Comparison of ENCODE assay signal across 20 cellular contexts in genomic region chr4:145453163-145453520, GRCh38. TPM values are rescaled to one million over a fixed set of nuclear protein-coding genes. Genes with fewer than 3 reads are reported as not detected.
DNase-seq lines count a peak whose midpoint lies in the region; ATAC-seq, FAIRE-seq and TF ChIP-seq lines count a peak whose summit lies in the region.
"Had no signal": no experiment of that assay in that cellular context is flagged by ENCODE, and none has a peak within 500 bp of the region (broad histone marks: within the 10 kb centered on the region; RNA-seq: fewer than 3 reads in every experiment).

No MANE protein-coding gene starts in this region.

- no peak for TF ChIP-seq POLR2A in right lobe of liver (IDR thresholded peaks at IDR 0.05)
- no peak for TF ChIP-seq POLR2A in HepG2 (IDR thresholded peaks at IDR 0.05; ENCODE audit: insufficient read depth in 1 of 2, low read depth in 2 of 2, low read length in 2 of 2)
- no peak for TF ChIP-seq POLR2A in endothelial cell of umbilical vein (IDR thresholded peaks at IDR 0.05; ENCODE audit: low read depth, low read length)

- no peak for FAIRE-seq in HepG2 (lab: Jason Lieb, UNC)
- FAIRE-seq in endothelial cell of umbilical vein (lab: Jason Lieb, UNC) = no peak
- FAIRE-seq: HTR-8/SVneo had no signal

- ATAC-seq in right lobe of liver = peak in 3 of 4 donors; percentile 8 to 32 (median 8)
- ATAC-seq in HepG2 = no peak
- peak; percentile 25 for ATAC-seq in PC-3
- ATAC-seq: HCT116 had no signal

- no peak for TF ChIP-seq EP300 in HepG2 (IDR thresholded peaks at IDR 0.05; ENCODE audit: low read depth in 2 of 2, low read length in 2 of 2)
- TF ChIP-seq EP300 in HepG2 (CRISPR knock-in tag; IDR thresholded peaks at IDR 0.05; ENCODE audit: borderline replicate concordance) = no peak

- no TSS peak for BruUV-seq in HepG2 (replicated peaks; lab: Mats Ljungman, UMichigan)
- BruUV-seq in PC-3 (replicated peaks; lab: Mats Ljungman, UMichigan) = no TSS peak
- no TSS peak for BruUV-seq in endothelial cell of umbilical vein (replicated peaks; lab: Mats Ljungman, UMichigan)

- no peak for TF ChIP-seq RAD21 in HepG2 (CRISPR knock-in tag; IDR thresholded peaks at IDR 0.05)

- no peaks in the 10 kb centered on the region for H3K9me1 ChIP-seq in endothelial cell of umbilical vein (replicated peaks; ENCODE audit: control insufficient read depth, extremely low read depth, insufficient read depth, low read length)

- in situ Hi-C loops in HepG2 (cut with HindIII; ENCODE audit: extremely low pct_ligation_motif_present, low pct_unique_long_range_greater_than_20kb) = no loop called here

- H3K36me3 ChIP-seq in right lobe of liver (no peaks in the 10 kb centered on the region), HepG2 (replicated peaks in 1 of 2; ENCODE audit: control insufficient read depth in 1 of 2, insufficient read depth in 2 of 2, low read length in 2 of 2) (no peaks in the 10 kb centered on the region), PC-3 (ENCODE audit: low read depth, low read length) (no peaks in the 10 kb centered on the region), endothelial cell of umbilical vein (ENCODE audit: control insufficient read depth in 2 of 2, extremely low read depth in 1 of 2, insufficient read depth in 2 of 2, low read length in 2 of 2) (no peaks in the 10 kb centered on the region)

- H3K27ac ChIP-seq in right lobe of liver (no peak overlapping the region), HepG2 (ENCODE audit: extremely low read length, insufficient read depth, low read length) (no peak overlapping the region), PC-3 (ENCODE audit: low read length) (peak overlapping the region; percentile 67), endothelial cell of umbilical vein (ENCODE audit: insufficient read depth, low read depth, low read length) (no peak overlapping the region)
- H3K27ac ChIP-seq: C4-2B had no signal

- no peak overlapping the region for H2AFZ ChIP-seq in HepG2 (ENCODE audit: low read length)
- no peak overlapping the region for H2AFZ ChIP-seq in PC-3 (ENCODE audit: low read length)
- H2AFZ ChIP-seq in endothelial cell of umbilical vein (ENCODE audit: low read depth, low read length) = no peak overlapping the region

- H3K4me3 ChIP-seq in right lobe of liver = no peak overlapping the region
- H3K4me3 ChIP-seq in HepG2 (replicated peaks in 1 of 3; ENCODE audit: insufficient read depth in 1 of 3, low read depth in 2 of 3, low read length in 3 of 3) = no peak overlapping the region
- H3K4me3 ChIP-seq in PC-3 (ENCODE audit: low read length) = no peak overlapping the region
- no peak overlapping the region for H3K4me3 ChIP-seq in endothelial cell of umbilical vein (replicated peaks in 1 of 3; ENCODE audit: insufficient read depth in 1 of 3, low read depth in 1 of 3, low read length in 3 of 3)

- H3F3A ChIP-seq in PC-3 (ENCODE audit: low read length, unreplicated experiment) = no peaks in the 10 kb centered on the region

- peaks cover 0 to 9% (median 0%) of the 10 kb centered on the region in 4 donors for H3K4me1 ChIP-seq in right lobe of liver
- H3K4me1 ChIP-seq in HepG2 (ENCODE audit: insufficient read depth, low read length) = no peaks in the 10 kb centered on the region
- H3K4me1 ChIP-seq in PC-3 (ENCODE audit: insufficient read depth, low read length) = peaks cover 29% of the 10 kb centered on the region
- H3K4me1 ChIP-seq in endothelial cell of umbilical vein (ENCODE audit: control insufficient read depth, extremely low read depth, insufficient read depth, low read length) = peaks cover 20% of the 10 kb centered on the region
- H3K4me1 ChIP-seq: Caco-2 had no signal

- H3K4me2 ChIP-seq in HepG2 (ENCODE audit: low read depth, low read length) = no peak overlapping the region
- H3K4me2 ChIP-seq in PC-3 (ENCODE audit: low read length) = peak overlapping the region; percentile 62
- H3K4me2 ChIP-seq in endothelial cell of umbilical vein (ENCODE audit: insufficient read depth, low read length) = peak overlapping the region; percentile 50

- POLR2A ChIA-PET in HepG2 (lab: Yijun Ruan, JAX) (no interaction called here), PC-3 (lab: Charles Lee; ENCODE audit: unreplicated experiment) (no interaction called here), endothelial cell of umbilical vein (lab: Charles Lee) (no interaction called here)

- H3K9ac ChIP-seq in HepG2 (ENCODE audit: insufficient read depth, low read depth, low read length) (no peak overlapping the region), PC-3 (ENCODE audit: low read length) (no peak overlapping the region; the same call in 1 of the 2 replicates), endothelial cell of umbilical vein (replicated peaks; ENCODE audit: extremely low read depth, insufficient read depth, low read length) (no peak overlapping the region)

- H3K9me3 ChIP-seq in right lobe of liver (no peaks in the 10 kb centered on the region), HepG2 (ENCODE audit: low read length) (no peaks in the 10 kb centered on the region), PC-3 (ENCODE audit: low read length) (no peaks in the 10 kb centered on the region), endothelial cell of umbilical vein (replicated peaks; ENCODE audit: control insufficient read depth, insufficient read depth, low read length) (no peaks in the 10 kb centered on the region)
- H3K9me3 ChIP-seq: Caco-2 had no signal

- dilution Hi-C loops in endothelial cell of umbilical vein (cut with MboI; ENCODE audit: extremely low pct_ligation_motif_present, low sequenced_read_pairs) = loop anchor here (25.0 kb wide), 1 partner anchor 216 kb away; no protein-coding TSS in a partner anchor

- intact Hi-C loops in right lobe of liver (cut with DNase I) = no loop called here
- intact Hi-C loops in HepG2 (cut with micrococcal nuclease; ENCODE audit: unreplicated experiment) = no loop called here
- intact Hi-C loops in PC-3 (cut with micrococcal nuclease) = no loop called here
- intact Hi-C loops in endothelial cell of umbilical vein (cut with micrococcal nuclease) = loop anchor here (2.0 kb wide), 1 partner anchor 28 kb away; the partner anchor contains the start of gene SMAD1

- TF ChIP-seq CTCF in right lobe of liver (IDR thresholded peaks at IDR 0.05) (no peak), HepG2 (CRISPR knock-in tag; IDR thresholded peaks at IDR 0.05) (no peak), PC-3 (conservative IDR thresholded peaks at IDR 0.05; ENCODE audit: low read depth, low read length) (no peak), endothelial cell of umbilical vein (IDR thresholded peaks at IDR 0.05; ENCODE audit: extremely low read depth in 1 of 2, insufficient read depth in 1 of 2, low read depth in 1 of 2, low read length in 2 of 2) (no peak)

- H3K27me3 ChIP-seq in right lobe of liver = no peaks in the 10 kb centered on the region
- H3K27me3 ChIP-seq in HepG2 (ENCODE audit: control insufficient read depth in 1 of 2, insufficient read depth in 2 of 2, low read length in 2 of 2) = no peaks in the 10 kb centered on the region
- no peaks in the 10 kb centered on the region for H3K27me3 ChIP-seq in PC-3 (ENCODE audit: low read length)
- H3K27me3 ChIP-seq in endothelial cell of umbilical vein (ENCODE audit: control insufficient read depth in 2 of 2, insufficient read depth in 2 of 2, low read length in 2 of 2) = peaks cover 0 to under 1% of the 10 kb centered on the region in 2 experiments

- H3K9me2 ChIP-seq in PC-3 (replicated peaks; ENCODE audit: low read length) = no peaks in the 10 kb centered on the region

- H4K20me1 ChIP-seq in HepG2 (ENCODE audit: insufficient read depth, low read length) = no peaks in the 10 kb centered on the region
- no peaks in the 10 kb centered on the region for H4K20me1 ChIP-seq in PC-3 (ENCODE audit: low read length)
- no peaks in the 10 kb centered on the region for H4K20me1 ChIP-seq in endothelial cell of umbilical vein (replicated peaks; ENCODE audit: control insufficient read depth, extremely low read depth, insufficient read depth, low read length)

- CTCF ChIA-PET in HepG2 (lab: Yijun Ruan, JAX; ENCODE audit: low intra/inter-chr PET ratio, low total read pairs) (no interaction called here), PC-3 (lab: Charles Lee) (no interaction called here), endothelial cell of umbilical vein (lab: Charles Lee) (interaction anchor here (0.8 to 1.6 kb wide), 2 partner anchors 26 to 156 kb away, joined by 3 to 6 read pairs; no protein-coding TSS in a partner anchor)

- H3K79me2 ChIP-seq in HepG2 (ENCODE audit: insufficient read depth, low read length) (no peaks in the 10 kb centered on the region), PC-3 (ENCODE audit: low read length) (no peaks in the 10 kb centered on the region), endothelial cell of umbilical vein (ENCODE audit: control insufficient read depth, insufficient read depth, low read length) (no peaks in the 10 kb centered on the region)

- DNase-seq in right lobe of liver = no peak
- DNase-seq in HepG2 (ENCODE audit: low spot score) = no peak
- peak; percentile 40 for DNase-seq in PC-3
- peak; percentile 7 for DNase-seq in endothelial cell of umbilical vein (ENCODE audit: low read depth, low spot score)
- DNase-seq in T-helper 1 cell = no peak
- no peak for DNase-seq in dedifferentiated amniotic fluid mesenchymal stem cell (ENCODE audit: extremely low spot score)
- DNase-seq: ACHN; AML-193; Caco-2; CD4-positive, alpha-beta T cell; DMS153; DMS79; GF-D8; GOT3; H7; HFFc6 had no signal

RNA-seq across cellular contexts. Expression of gene SMAD1, which starts 28.5 kb away (rescaled TPM):
- 10 to 100 TPM; 12.4 to 30.5 (median 18.4) TPM for total RNA-seq in right lobe of liver
- total RNA-seq in HepG2 (2016; rRNA removed; fragmentation: Illumina TruSeq; extraction: Trizol) = 12.7 and 14.0 TPM in 2 replicates
- total RNA-seq in HepG2 (2016; cell fraction: cytosol; rRNA removed; fragmentation: Illumina TruSeq; extraction: Trizol; ENCODE audit: low read depth) = 15.1 and 19.1 TPM in 2 replicates
- total RNA-seq in HepG2 (2016; cell fraction: insoluble cytoplasmic fraction; rRNA removed; fragmentation: Illumina TruSeq; extraction: Trizol) = 12.3 and 13.8 TPM in 2 replicates
- 9.1 and 10.3 TPM in 2 replicates for total RNA-seq in HepG2 (2016; cell fraction: membrane; rRNA removed; fragmentation: Illumina TruSeq; extraction: Trizol)
- 14.5 and 15.4 TPM in 2 replicates for total RNA-seq in HepG2 (2016; cell fraction: nucleus; rRNA removed; fragmentation: Illumina TruSeq; extraction: Trizol)
- polyA plus RNA-seq in HepG2 (2011; rRNA removed) = 11.8 and 16.6 TPM in 2 replicates
- polyA plus RNA-seq in HepG2 (2011; cell fraction: cytosol; rRNA removed) = 10.9 and 13.7 TPM in 2 replicates
- 7.6 and 7.8 TPM in 2 replicates for polyA plus RNA-seq in HepG2 (2011; cell fraction: nucleus; rRNA removed)
- 6.8 and 7.9 TPM in 2 replicates for polyA plus RNA-seq in HepG2 (2012)
- polyA plus RNA-seq in HepG2 (2016; cell fraction: cytosol; fragmentation: Illumina TruSeq; extraction: Trizol; ENCODE audit: low read depth) = 1.1 and 1.3 TPM in 2 replicates
- polyA plus RNA-seq in HepG2 (2016; cell fraction: insoluble cytoplasmic fraction; fragmentation: Illumina TruSeq; extraction: Trizol; ENCODE audit: low read depth) = 13.0 and 14.5 TPM in 2 replicates
- 3.0 and 4.1 TPM in 2 replicates for polyA plus RNA-seq in HepG2 (2016; cell fraction: membrane; fragmentation: Illumina TruSeq; extraction: Trizol; ENCODE audit: low read depth)
- polyA plus RNA-seq in HepG2 (2016; cell fraction: nucleus; fragmentation: Illumina TruSeq; extraction: Trizol; ENCODE audit: insufficient read depth, low read depth) = 7.4 and 7.8 TPM in 2 replicates
- polyA minus RNA-seq in HepG2 (2011; rRNA and poly(A)+ RNA removed; ENCODE audit: low replicate concordance) = 19.7 and 28.1 TPM in 2 replicates
- polyA minus RNA-seq in HepG2 (2011; cell fraction: cytosol; rRNA and poly(A)+ RNA removed) = 8.4 and 8.6 TPM in 2 replicates
- 29.1 and 30.5 TPM in 2 replicates for polyA minus RNA-seq in HepG2 (2011; cell fraction: nucleus; rRNA and poly(A)+ RNA removed)
- 13.3 and 14.8 TPM in 2 replicates for total RNA-seq in PC-3 (2014; rRNA removed)
- total RNA-seq in endothelial cell of umbilical vein = 93.5 and 101 TPM in 2 replicates
- polyA plus RNA-seq in endothelial cell of umbilical vein = 104 and 116 TPM in 2 replicates
- 81.7 and 82.7 TPM in 2 replicates for polyA plus RNA-seq in endothelial cell of umbilical vein (2011; cell fraction: cytosol; rRNA removed)
- 100 and 103 TPM in 2 replicates for polyA plus RNA-seq in endothelial cell of umbilical vein (2011; cell fraction: nucleus; rRNA removed)
- 37.9 and 51.1 TPM in 2 replicates for polyA plus RNA-seq in endothelial cell of umbilical vein (2012)
- polyA minus RNA-seq in endothelial cell of umbilical vein = 172 and 177 TPM in 2 replicates
- 11.8 TPM for polyA minus RNA-seq in endothelial cell of umbilical vein (2011; cell fraction: cytosol; rRNA and poly(A)+ RNA removed)
- polyA minus RNA-seq in endothelial cell of umbilical vein (2011; cell fraction: nucleus; rRNA and poly(A)+ RNA removed) = 183 and 198 TPM in 2 replicates
- polyA plus RNA-seq: IgD-negative memory B cell had no signal

Comparison
In these comparisons a context has a peak if more than half of its experiments do, and no peak if none do; other contexts are left out.
1. DNase-seq: peak in PC-3 (single experiment) and endothelial cell of umbilical vein (single experiment); none in right lobe of liver (0 of 3), HepG2 (single experiment), T-helper 1 cell (0 of 5) and dedifferentiated amniotic fluid mesenchymal stem cell (single experiment).